ENCODE assay signal across 8 cellular contexts in the genomic region with DNA sequence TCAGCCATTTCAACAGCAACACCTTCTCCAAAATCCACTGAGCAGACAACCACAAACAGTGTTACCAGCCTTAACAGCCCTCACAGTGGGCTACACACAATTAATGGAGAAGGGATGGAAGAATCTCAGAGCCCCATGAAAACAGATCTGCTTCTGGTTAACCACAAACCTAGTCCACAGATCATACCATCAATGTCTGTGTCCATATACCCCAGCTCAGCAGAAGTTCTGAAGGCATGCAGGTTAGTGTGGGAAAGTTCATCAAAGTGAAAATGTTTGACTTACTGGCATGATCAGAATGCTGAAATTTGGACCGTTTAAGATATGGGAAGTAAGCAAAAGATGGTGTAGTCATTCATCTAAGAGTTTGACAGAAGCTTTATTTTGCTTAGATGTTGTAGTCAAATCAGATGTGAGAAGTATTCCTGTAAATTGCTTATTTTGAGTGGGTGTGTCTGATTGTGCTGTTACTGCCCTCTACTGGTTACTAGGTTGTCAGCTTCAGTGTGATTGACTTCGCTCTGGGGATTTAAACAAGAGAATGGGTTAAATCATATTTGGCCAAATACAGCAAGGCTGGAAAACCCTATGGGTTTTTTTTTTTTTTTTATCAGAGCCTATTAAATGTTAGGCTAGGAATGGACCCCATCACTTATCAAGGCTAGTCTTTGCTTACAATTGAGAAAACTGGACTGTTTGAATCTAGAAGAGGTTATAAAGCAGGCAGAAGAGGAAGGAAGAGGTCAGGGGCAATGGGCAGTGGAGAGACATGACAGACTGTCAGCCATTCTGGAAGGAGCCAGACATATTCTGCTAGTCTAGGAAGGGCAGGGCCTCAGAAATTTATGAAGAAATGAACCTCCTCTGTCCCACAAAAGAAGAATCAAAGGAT.
A peak's percentile ranks its signal among the peaks of the same experiment; 100 is the strongest.
DNase-seq lines count a peak whose midpoint lies in the region; ATAC-seq and TF ChIP-seq lines count a peak whose summit lies in the region.

No MANE protein-coding gene starts in this region.

- H2AFZ ChIP-seq in SU-DHL-6 (ENCODE audit: low read depth, low read length, severe bottlenecking) = no peak overlapping the region

- in situ Hi-C loops in KBM-7 (cut with MboI; ENCODE audit: low pct_unique_long_range_greater_than_20kb, low sequenced_read_pairs) = no loop called here

- no peaks in the 10 kb centered on the region for H3K9me3 ChIP-seq in SU-DHL-6 (ENCODE audit: insufficient read depth, low read length)

- H4K20me1 ChIP-seq in SU-DHL-6 (ENCODE audit: low read depth, low read length) = no peaks in the 10 kb centered on the region

- H3K4me1 Mint-ChIP-seq in stimulated activated naive CD8-positive, alpha-beta T cell treated with anti-CD3 and anti-CD28 coated beads, Interleukin-15, Interleukin-2, amounts not matched to agents 100 ng/mL and 50 ng/mL, for 24 hours (ENCODE audit: low read depth) = peaks cover 42% of the 10 kb centered on the region
- peaks cover 5% of the 10 kb centered on the region for H3K4me1 Mint-ChIP-seq in nephron

- H3K27ac ChIP-seq in SU-DHL-6 (ENCODE audit: low read depth, low read length) = no peak overlapping the region

- no peaks in the 10 kb centered on the region for H3K27me3 ChIP-seq in SU-DHL-6 (ENCODE audit: low read length)

- H3F3A ChIP-seq in SU-DHL-6 (ENCODE audit: insufficient read depth) = no peaks in the 10 kb centered on the region; the same call in 1 of the 2 replicates

- H3K27me3 Mint-ChIP-seq in stimulated activated naive CD8-positive, alpha-beta T cell treated with anti-CD3 and anti-CD28 coated beads, Interleukin-15, Interleukin-2, amounts not matched to agents 100 ng/mL and 50 ng/mL, for 24 hours = no peaks in the 10 kb centered on the region
- no peaks in the 10 kb centered on the region for H3K27me3 Mint-ChIP-seq in nephron (ENCODE audit: low read depth)

- H3K36me3 ChIP-seq in SU-DHL-6 (ENCODE audit: low read length) = no peaks in the 10 kb centered on the region

- no peaks in the 10 kb centered on the region for H3K9me3 Mint-ChIP-seq in stimulated activated naive CD8-positive, alpha-beta T cell treated with anti-CD3 and anti-CD28 coated beads, Interleukin-15, Interleukin-2, amounts not matched to agents 100 ng/mL and 50 ng/mL, for 24 hours
- no peaks in the 10 kb centered on the region for H3K9me3 Mint-ChIP-seq in nephron

- H3K4me3 ChIP-seq in SU-DHL-6 (ENCODE audit: insufficient read depth, low read length, poor library complexity, severe bottlenecking) (no peak overlapping the region), epithelial cell of esophagus (ENCODE audit: low read length) (no peak overlapping the region)

- no peak for ATAC-seq in stimulated activated naive CD8-positive, alpha-beta T cell treated with anti-CD3 and anti-CD28 coated beads, Interleukin-15, Interleukin-2, amounts not matched to agents 100 U/mL and 50 U/mL, for 24 hours

- H3K9me2 ChIP-seq in SU-DHL-6 (replicated peaks; ENCODE audit: insufficient read depth, low read length) = no peaks in the 10 kb centered on the region

- H3K9ac ChIP-seq in SU-DHL-6 (ENCODE audit: low read length) = no peak overlapping the region

- DNase-seq in stimulated activated naive CD8-positive, alpha-beta T cell treated with anti-CD3 and anti-CD28 coated beads, Interleukin-15, Interleukin-2, amounts not matched to agents 100 U/mL and 50 U/mL, for 24 hours = no peak
- peak; percentile 85 for DNase-seq in KBM-7
- DNase-seq in epithelial cell of esophagus (ENCODE audit: low read depth) = peak; percentile 46
- no peak for DNase-seq in GM19238 (ENCODE audit: insufficient read length, low spot score)
- no peak for DNase-seq in stimulated activated CD4-positive, alpha-beta T cell treated with anti-CD3 and anti-CD28 coated beads, Interleukin-12 subunit alpha, Interleukin-12 subunit beta, amount 100 ng/mL, for 4 hours

- H3K36me3 Mint-ChIP-seq in stimulated activated naive CD8-positive, alpha-beta T cell treated with anti-CD3 and anti-CD28 coated beads, Interleukin-15, Interleukin-2, amounts not matched to agents 100 ng/mL and 50 ng/mL, for 24 hours (ENCODE audit: low read depth) = peaks cover 26% of the 10 kb centered on the region
- peaks cover 26% of the 10 kb centered on the region for H3K36me3 Mint-ChIP-seq in nephron (ENCODE audit: low read depth)

- TF ChIP-seq CTCF in SU-DHL-6 (IDR thresholded peaks at IDR 0.05; ENCODE audit: insufficient read depth, low read length, poor library complexity, severe bottlenecking) (peak; percentile 40), epithelial cell of esophagus (IDR thresholded peaks at IDR 0.05; ENCODE audit: insufficient read depth, low read depth, low read length, missing control alignments) (peak; percentile 62), nephron (IDR thresholded peaks at IDR 0.05; ENCODE audit: unreplicated experiment in 3 of 3) (peak; percentile 41 to 52 (median 48))

- H3K27ac Mint-ChIP-seq in stimulated activated naive CD8-positive, alpha-beta T cell treated with anti-CD3 and anti-CD28 coated beads, Interleukin-15, Interleukin-2, amounts not matched to agents 100 ng/mL and 50 ng/mL, for 24 hours = peak overlapping the region; percentile 66
- no peak overlapping the region for H3K27ac Mint-ChIP-seq in nephron

- no peaks in the 10 kb centered on the region for H3K79me2 ChIP-seq in SU-DHL-6 (ENCODE audit: insufficient read depth, low read length)

- no peak overlapping the region for H3K4me2 ChIP-seq in SU-DHL-6 (ENCODE audit: low read depth, low read length, poor library complexity, severe bottlenecking)

- no peak overlapping the region for H3K4me3 Mint-ChIP-seq in stimulated activated naive CD8-positive, alpha-beta T cell treated with anti-CD3 and anti-CD28 coated beads, Interleukin-15, Interleukin-2, amounts not matched to agents 100 ng/mL and 50 ng/mL, for 24 hours
- H3K4me3 Mint-ChIP-seq in nephron = no peak overlapping the region

Comparison
In these comparisons a context has a peak if more than half of its experiments do, and no peak if none do; other contexts are left out.
1. DNase-seq: peak in KBM-7 (single experiment) and epithelial cell of esophagus (single experiment); none in stimulated activated naive CD8-positive, alpha-beta T cell treated with anti-CD3 and anti-CD28 coated beads, Interleukin-15, Interleukin-2, amounts not matched to agents 100 U/mL and 50 U/mL, for 24 hours (single experiment), GM19238 (single experiment) and stimulated activated CD4-positive, alpha-beta T cell treated with anti-CD3 and anti-CD28 coated beads, Interleukin-12 subunit alpha, Interleukin-12 subunit beta, amount 100 ng/mL, for 4 hours (single experiment).
2. Peak in every context shown above with its lines, with median percentiles within 50 percentile points of each other: CTCF ChIP-seq.